9 cellular contexts compared by ENCODE assay signal in the genomic region with DNA sequence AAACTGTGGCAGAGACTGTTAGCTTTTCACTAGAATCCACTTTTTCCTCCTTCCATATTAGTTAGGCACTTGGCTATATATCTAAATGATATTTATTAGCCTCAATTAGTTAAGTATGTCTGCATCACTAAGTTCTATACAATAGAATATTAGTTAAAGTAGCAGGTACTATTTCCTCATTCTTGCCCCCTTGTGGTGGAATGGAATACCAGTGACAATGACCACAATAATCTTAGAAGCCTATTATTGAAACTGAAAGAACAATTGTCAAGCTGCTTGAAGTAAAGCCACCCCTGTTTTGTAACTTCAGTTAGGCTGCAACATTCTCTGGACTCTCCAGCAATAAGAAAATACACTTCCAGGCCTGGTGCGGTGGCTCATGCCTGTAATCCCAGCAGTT.
DNase-seq lines count a peak whose midpoint lies in the region; ATAC-seq and TF ChIP-seq lines count a peak whose summit lies in the region.
"Had no signal": no experiment of that assay in that cellular context is flagged by ENCODE, and none has a peak within 500 bp of the region (broad histone marks: within the 10 kb centered on the region; RNA-seq: fewer than 3 reads in every experiment).

No MANE protein-coding gene starts in this region.

- no peak for TF ChIP-seq EP300 in sigmoid colon (IDR thresholded peaks at IDR 0.05)

- peaks cover 0 to 5% (median 2%) of the 10 kb centered on the region in 3 donors for H3K27me3 Mint-ChIP-seq in naive B cell

- H3K4me3 ChIP-seq in WI38 (ENCODE audit: low read depth, low read length), result peak overlapping the region; percentile 29
- no peak overlapping the region for H3K4me3 ChIP-seq in thyroid gland (replicated peaks in 1 of 3)
- no peak overlapping the region for H3K4me3 ChIP-seq in sigmoid colon

- H3K27ac Mint-ChIP-seq in naive B cell, result no peak overlapping the region

- peak; percentile 94 for ATAC-seq in GM19438 (IDR thresholded peaks at IDR 0.05; ENCODE audit: low read depth, unreplicated experiment)
- peak; percentile 99 for ATAC-seq in HG03280 (IDR thresholded peaks at IDR 0.05; ENCODE audit: unreplicated experiment)
- ATAC-seq in naive B cell (ENCODE audit: low read depth in 2 of 2), result peak in 1 of 2 donors; percentile 50

- H3K9me3 ChIP-seq in thyroid gland (no peaks in the 10 kb centered on the region), sigmoid colon (no peaks in the 10 kb centered on the region)
- H3K9me3 ChIP-seq: neutrophil had no signal

- intact Hi-C loops in thyroid gland (cut with DNase I) (no loop called here), sigmoid colon (cut with DNase I) (no loop called here)

- no peaks in the 10 kb centered on the region for H3K4me1 ChIP-seq in thyroid gland
- H3K4me1 ChIP-seq in sigmoid colon, result no peaks in the 10 kb centered on the region

- H3K27me3 ChIP-seq in thyroid gland (no peaks in the 10 kb centered on the region), sigmoid colon (no peaks in the 10 kb centered on the region)
- H3K27me3 ChIP-seq: neutrophil had no signal

- H3K36me3 Mint-ChIP-seq in naive B cell, result no peaks in the 10 kb centered on the region

- WGBS in thyroid gland, 2 donors, result 87 to 100% methylated on average over 1 of the region's 1 CpG
- 88 to 94% methylated on average over 1 of the region's 1 CpG for WGBS in sigmoid colon, 2 donors

- no peak overlapping the region for H3K4me3 Mint-ChIP-seq in naive B cell

- in situ Hi-C loops in G401 (cut with HindIII; ENCODE audit: low sequenced_read_pairs), result no loop called here

- H3K9me3 Mint-ChIP-seq in naive B cell, result no peaks in the 10 kb centered on the region

- H3K36me3 ChIP-seq in thyroid gland (no peaks in the 10 kb centered on the region), sigmoid colon (no peaks in the 10 kb centered on the region)
- H3K36me3 ChIP-seq: neutrophil had no signal

- TF ChIP-seq POLR2A in thyroid gland (IDR thresholded peaks at IDR 0.05) (no peak), sigmoid colon (IDR thresholded peaks at IDR 0.05) (no peak)

- H3K27ac ChIP-seq in thyroid gland (no peak overlapping the region), sigmoid colon (no peak overlapping the region)
- H3K27ac ChIP-seq: neutrophil had no signal

- no peaks in the 10 kb centered on the region for H3K4me1 Mint-ChIP-seq in naive B cell

- DNase-seq in G401 (ENCODE audit: low spot score) (peak; percentile 7), naive B cell (peak; percentile 18), thyroid gland (no peak), NCI-H1417 (lab: John Stamatoyannopoulos, UW) (no peak), sigmoid colon (no peak)

- TF ChIP-seq CTCF in WI38 (IDR thresholded peaks at IDR 0.05; ENCODE audit: low read depth, low read length), result no peak
- TF ChIP-seq CTCF in thyroid gland (IDR thresholded peaks at IDR 0.05), result peak in 1 of 6 experiments; percentile 18
- no peak for TF ChIP-seq CTCF in sigmoid colon (IDR thresholded peaks at IDR 0.05)

Comparison
In these comparisons a context has a peak if more than half of its experiments do, and no peak if none do; other contexts are left out.
1. DNase-seq: peak in G401 (single experiment) and naive B cell (single experiment); none in thyroid gland (0 of 2), NCI-H1417 (0 of 3) and sigmoid colon (single experiment).